ENCODE assay signal across 8 cellular contexts in genomic region chr3:113166719-113167492, GRCh38.
DNase-seq lines count a peak whose midpoint lies in the region; ATAC-seq and TF ChIP-seq lines count a peak whose summit lies in the region.

No MANE protein-coding gene starts in this region.

- H3K4me1 ChIP-seq in parathyroid adenoma: peaks cover 13% of the 10 kb centered on the region

- H3K4me3 Mint-ChIP-seq in stimulated activated naive CD8-positive, alpha-beta T cell treated with anti-CD3 and anti-CD28 coated beads, Interleukin-15, amount 100 ng/mL, for 72 hours: no peak overlapping the region

- peak overlapping the region; percentile 82 for H3K27ac ChIP-seq in parathyroid adenoma

- no peak for ATAC-seq in stimulated activated naive CD8-positive, alpha-beta T cell treated with anti-CD3 and anti-CD28 coated beads, Interleukin-15, amount 100 ng/mL, for 72 hours
- ATAC-seq in HG03442 (IDR thresholded peaks at IDR 0.05; ENCODE audit: unreplicated experiment): no peak

- no peak overlapping the region for H3K27ac Mint-ChIP-seq in stimulated activated naive CD8-positive, alpha-beta T cell treated with anti-CD3 and anti-CD28 coated beads, Interleukin-15, amount 100 ng/mL, for 72 hours

- no peak overlapping the region for H3K4me3 ChIP-seq in fibroblast of mammary gland (ENCODE audit: control insufficient read depth, low read depth, low read length)
- no peak overlapping the region for H3K4me3 ChIP-seq in parathyroid adenoma (ENCODE audit: low read depth, low read length)

- no peaks in the 10 kb centered on the region for H3K36me3 ChIP-seq in parathyroid adenoma (ENCODE audit: control insufficient read depth, insufficient read depth, low read length)

- no peaks in the 10 kb centered on the region for H3K9me3 Mint-ChIP-seq in stimulated activated naive CD8-positive, alpha-beta T cell treated with anti-CD3 and anti-CD28 coated beads, Interleukin-15, amount 100 ng/mL, for 72 hours

- no peaks in the 10 kb centered on the region for H3K27me3 ChIP-seq in parathyroid adenoma (ENCODE audit: control insufficient read depth, insufficient read depth, low read length)

- H3K4me2 ChIP-seq in parathyroid adenoma (ENCODE audit: low read length): peak overlapping the region; percentile 4

- no peaks in the 10 kb centered on the region for H3K4me1 Mint-ChIP-seq in stimulated activated naive CD8-positive, alpha-beta T cell treated with anti-CD3 and anti-CD28 coated beads, Interleukin-15, amount 100 ng/mL, for 72 hours

- H3K9me3 ChIP-seq in parathyroid adenoma (ENCODE audit: control insufficient read depth, low read length): no peaks in the 10 kb centered on the region

- H3K79me2 ChIP-seq in parathyroid adenoma: no peaks in the 10 kb centered on the region

- peak overlapping the region; percentile 71 for H2AFZ ChIP-seq in parathyroid adenoma

- H3K9ac ChIP-seq in parathyroid adenoma: no peak overlapping the region

- DNase-seq in DMS 273 (lab: John Stamatoyannopoulos, UW; ENCODE audit: unreplicated experiment) (peak; percentile 94), NCI-H2196 treated with DMSO at 0.1 percent for 48 hours (lab: John Stamatoyannopoulos, UW; ENCODE audit: unreplicated experiment) (peak; percentile 78), fibroblast of mammary gland (ENCODE audit: low read depth) (peak; percentile 56), GM13977 (ENCODE audit: low spot score) (no peak)
- no peak for DNase-seq in activated CD4-positive, CD25-positive, alpha-beta regulatory T cell (lab: John Stamatoyannopoulos, UW)
- DNase-seq in stimulated activated naive CD8-positive, alpha-beta T cell treated with anti-CD3 and anti-CD28 coated beads, Interleukin-15, amount 100 ng/mL, for 72 hours: no peak

- in situ Hi-C loops in GM13977 (cut with MboI; ENCODE audit: low pct_unique_long_range_greater_than_20kb, low sequenced_read_pairs, unreplicated experiment): no loop called here

- no peaks in the 10 kb centered on the region for H3K27me3 Mint-ChIP-seq in stimulated activated naive CD8-positive, alpha-beta T cell treated with anti-CD3 and anti-CD28 coated beads, Interleukin-15, amount 100 ng/mL, for 72 hours

- TF ChIP-seq CTCF in fibroblast of mammary gland (conservative IDR thresholded peaks at IDR 0.05; ENCODE audit: control insufficient read depth, insufficient read depth, low read depth, low read length) (no peak), parathyroid adenoma (IDR thresholded peaks at IDR 0.05) (no peak), GM13977 (IDR thresholded peaks at IDR 0.05; ENCODE audit: extremely low read depth, insufficient read depth, missing control alignments) (no peak)

Comparison
In these comparisons a context has a peak if more than half of its experiments do, and no peak if none do; other contexts are left out.
1. DNase-seq: peak in DMS 273 (single experiment), NCI-H2196 treated with DMSO at 0.1 percent for 48 hours (single experiment) and fibroblast of mammary gland (single experiment); none in activated CD4-positive, CD25-positive, alpha-beta regulatory T cell (0 of 4), stimulated activated naive CD8-positive, alpha-beta T cell treated with anti-CD3 and anti-CD28 coated beads, Interleukin-15, amount 100 ng/mL, for 72 hours (0 of 2) and GM13977 (single experiment).